Comparison of ENCODE assay signal across 8 cellular contexts in genomic region chr14:32076278-32077080, GRCh38. TPM values are rescaled to one million over a fixed set of nuclear protein-coding genes. Genes with fewer than 3 reads are reported as not detected.
A peak's percentile ranks its signal among the peaks of the same experiment; 100 is the strongest.
DNase-seq lines count a peak whose midpoint lies in the region; ATAC-seq, FAIRE-seq and TF ChIP-seq lines count a peak whose summit lies in the region.

No MANE protein-coding gene starts in this region.

- peak; percentile 57 for FAIRE-seq in keratinocyte (lab: Jason Lieb, UNC)

- peaks cover 9% of the 10 kb centered on the region for H3K4me1 ChIP-seq in keratinocyte (ENCODE audit: control insufficient read depth, extremely low read depth, insufficient read depth, low read length)

- TF ChIP-seq CTCF in keratinocyte (optimal IDR thresholded peaks at IDR 0.05 in 1 of 3, IDR thresholded peaks at IDR 0.05 in 1 of 3, conservative IDR thresholded peaks at IDR 0.05 in 1 of 3; ENCODE audit: extremely low read depth in 1 of 3, insufficient read depth in 2 of 3, low read length in 3 of 3): no peak

- H3K27me3 ChIP-seq in keratinocyte (ENCODE audit: control insufficient read depth, extremely low read depth, insufficient read depth, low read length): no peaks in the 10 kb centered on the region

- H3K4me3 ChIP-seq in keratinocyte (ENCODE audit: control insufficient read depth in 2 of 3, extremely low read depth in 1 of 3, insufficient read depth in 2 of 3, low read depth in 1 of 3, low read length in 3 of 3): peak overlapping the region; percentile 83 to 93 (median 86)

- H2AFZ ChIP-seq in keratinocyte (ENCODE audit: control insufficient read depth, low read length): peak overlapping the region; percentile 60

- no peaks in the 10 kb centered on the region for H4K20me1 ChIP-seq in keratinocyte (ENCODE audit: control insufficient read depth, extremely low read depth, insufficient read depth, low read length)

- peak; percentile 87 for DNase-seq in SIG-M5 treated with dmso at 0.1 percent for 504 hours (lab: John Stamatoyannopoulos, UW; ENCODE audit: unreplicated experiment)
- no peak for DNase-seq in SIG-M5 (lab: John Stamatoyannopoulos, UW)
- DNase-seq in NCI-H2107 treated with DMSO at 0.1 percent for 48 hours (lab: John Stamatoyannopoulos, UW; ENCODE audit: unreplicated experiment): peak; percentile 99
- peak; percentile 51 to 66 (median 63) for DNase-seq in activated CD4-positive, CD25-positive, alpha-beta regulatory T cell (lab: John Stamatoyannopoulos, UW)
- DNase-seq in cerebellar cortex (ENCODE audit: low spot score): peak; percentile 97
- DNase-seq in keratinocyte (ENCODE audit: low read depth, low spot score): peak; percentile 77
- peak; percentile 74 for DNase-seq in stimulated activated CD4-positive, alpha-beta T cell treated with anti-CD3 and anti-CD28 coated beads, Interleukin-12 subunit alpha, Interleukin-12 subunit beta, amount 100 ng/mL, for 4 hours

- peak overlapping the region; percentile 98 for H3K9ac ChIP-seq in keratinocyte (ENCODE audit: control insufficient read depth, extremely low read depth, insufficient read depth, low read length)

- H3K9me3 ChIP-seq in keratinocyte (ENCODE audit: control insufficient read depth, low read depth, low read length): no peaks in the 10 kb centered on the region

- ATAC-seq in HG03045 (IDR thresholded peaks at IDR 0.05; ENCODE audit: unreplicated experiment): peak; percentile 66

- H3K27ac ChIP-seq in keratinocyte (ENCODE audit: control insufficient read depth, insufficient read depth, low read length): peak overlapping the region; percentile 97

- H3K79me2 ChIP-seq in keratinocyte (ENCODE audit: control insufficient read depth, insufficient read depth, low read length): peaks cover 51% of the 10 kb centered on the region

- H3K9me1 ChIP-seq in keratinocyte (ENCODE audit: control insufficient read depth, extremely low read depth, insufficient read depth, low read length): no peaks in the 10 kb centered on the region

- no peaks in the 10 kb centered on the region for H3K36me3 ChIP-seq in keratinocyte (ENCODE audit: control insufficient read depth in 2 of 2, extremely low read depth in 1 of 2, insufficient read depth in 2 of 2, low read length in 2 of 2)

- dilution Hi-C loops in keratinocyte (cut with MboI; ENCODE audit: extremely low pct_ligation_motif_present, low sequenced_read_pairs): no loop called here

- peak overlapping the region; percentile 85 for H3K4me2 ChIP-seq in keratinocyte (ENCODE audit: control insufficient read depth, extremely low read depth, insufficient read depth, low read depth, low read length)

RNA-seq across cellular contexts. Expression of gene ARHGAP5, which starts 0.6 kb away (rescaled TPM):
- 24.4 to 43.1 TPM (median 32.8 TPM) in 3 replicates for polyA plus RNA-seq in keratinocyte
- polyA plus RNA-seq in keratinocyte (2011; ENCODE audit: low read depth): 164 TPM
- polyA plus RNA-seq in keratinocyte (2011; cell fraction: cytosol; rRNA removed): 22.3 and 48.7 TPM in 2 replicates
- 43.8 and 56.0 TPM in 2 replicates for polyA plus RNA-seq in keratinocyte (2011; cell fraction: nucleus; rRNA removed)
- 31.6 and 43.1 TPM in 2 replicates for polyA plus RNA-seq in keratinocyte (2012; ENCODE audit: low replicate concordance)
- 5.9 to 112 TPM (median 57.8 TPM) in 3 replicates for polyA minus RNA-seq in keratinocyte
- polyA minus RNA-seq in keratinocyte (2011; cell fraction: cytosol; rRNA and poly(A)+ RNA removed): 58.7 TPM
- 48.2 and 107 TPM in 2 replicates for polyA minus RNA-seq in keratinocyte (2011; cell fraction: nucleus; rRNA and poly(A)+ RNA removed)
